2 cellular contexts compared by ENCODE assay signal in the genomic region with DNA sequence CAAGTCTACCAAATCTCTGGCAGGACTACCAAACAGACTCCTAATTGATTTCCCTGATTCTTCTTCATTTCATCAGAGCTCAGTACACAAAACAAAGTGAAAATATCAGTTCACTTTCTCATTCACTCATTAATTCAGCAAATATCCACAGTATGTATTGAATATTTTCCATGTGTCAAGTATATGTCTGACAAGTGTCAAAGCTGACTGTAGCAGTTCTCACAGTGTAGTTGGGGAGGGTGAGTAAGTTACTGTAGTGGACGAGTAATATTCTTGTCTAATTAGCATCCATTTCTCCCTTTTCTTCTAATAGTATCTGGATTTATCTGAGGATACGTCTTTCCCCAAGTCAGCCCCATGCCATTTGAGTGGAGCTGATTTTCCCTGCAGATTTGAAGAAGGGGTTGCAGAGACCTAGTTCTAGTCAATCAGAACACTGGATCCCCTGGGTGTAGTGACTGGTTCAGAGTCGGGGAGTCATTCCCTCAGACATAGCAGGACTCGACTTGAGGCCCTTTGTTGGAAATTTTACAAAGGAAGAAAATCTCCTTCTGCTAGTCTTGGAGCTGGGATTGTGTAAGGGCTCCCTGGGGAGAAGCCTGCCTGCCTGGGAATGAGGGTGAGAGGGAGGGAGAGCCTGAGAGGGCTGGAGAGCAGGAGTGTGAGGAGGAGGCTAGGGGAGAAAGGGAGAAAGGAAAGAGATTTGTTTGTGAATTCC.
A peak's percentile ranks its signal among the peaks of the same experiment; 100 is the strongest.
TF ChIP-seq lines count a peak whose summit lies in the region.

No MANE protein-coding gene starts in this region.

TF ChIP-seq in HEK293, 187 proteins besides CTCF, POLR2A, EP300 and RAD21:
- TF ChIP-seq ZNF169 (tag by site-specific recombination; IDR thresholded peaks at IDR 0.05) (no peak), ZBTB48 (tag by site-specific recombination; IDR thresholded peaks at IDR 0.05) (no peak), PRDM1 (tag by site-specific recombination; IDR thresholded peaks at IDR 0.05) (peak; percentile 47; the same call in 1 of the 2 replicates), ZIC2 (tag by site-specific recombination; IDR thresholded peaks at IDR 0.05) (peak; percentile 25; the same call in 1 of the 2 replicates)
- TF ChIP-seq, protein P1, sequence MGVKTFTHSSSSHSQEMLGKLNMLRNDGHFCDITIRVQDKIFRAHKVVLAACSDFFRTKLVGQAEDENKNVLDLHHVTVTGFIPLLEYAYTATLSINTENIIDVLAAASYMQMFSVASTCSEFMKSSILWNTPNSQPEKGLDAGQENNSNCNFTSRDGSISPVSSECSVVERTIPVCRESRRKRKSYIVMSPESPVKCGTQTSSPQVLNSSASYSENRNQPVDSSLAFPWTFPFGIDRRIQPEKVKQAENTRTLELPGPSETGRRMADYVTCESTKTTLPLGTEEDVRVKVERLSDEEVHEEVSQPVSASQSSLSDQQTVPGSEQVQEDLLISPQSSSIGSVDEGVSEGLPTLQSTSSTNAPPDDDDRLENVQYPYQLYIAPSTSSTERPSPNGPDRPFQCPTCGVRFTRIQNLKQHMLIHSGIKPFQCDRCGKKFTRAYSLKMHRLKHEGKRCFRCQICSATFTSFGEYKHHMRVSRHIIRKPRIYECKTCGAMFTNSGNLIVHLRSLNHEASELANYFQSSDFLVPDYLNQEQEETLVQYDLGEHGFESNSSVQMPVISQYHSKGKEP (tag by site-specific recombination; IDR thresholded peaks at IDR 0.05) = no peak

TF ChIP-seq in GM12878, 131 proteins besides CTCF, POLR2A, EP300 and RAD21:
- TF ChIP-seq NR2C2 (IDR thresholded peaks at IDR 0.05; ENCODE audit: borderline replicate concordance, control insufficient read depth, insufficient read length, low read depth) (no peak), POLR2AphosphoS2 (IDR thresholded peaks at IDR 0.05; ENCODE audit: low read depth, low read length) (no peak), FOS (IDR thresholded peaks at IDR 0.05; ENCODE audit: borderline replicate concordance, extremely low read depth, insufficient read length) (no peak), CEBPB (IDR thresholded peaks at IDR 0.05; ENCODE audit: borderline replicate concordance in 1 of 2, low read depth in 2 of 2, low read length in 2 of 2) (no peak), ZNF207 (IDR thresholded peaks at IDR 0.05; ENCODE audit: borderline replicate concordance) (no peak), NFIC (IDR thresholded peaks at IDR 0.05; ENCODE audit: low read depth, low read length) (no peak), TCF12 (IDR thresholded peaks at IDR 0.05; ENCODE audit: low read depth, low read length) (no peak), NRF1 (conservative IDR thresholded peaks at IDR 0.05; ENCODE audit: low read depth, low read length) (no peak), STAT3 (IDR thresholded peaks at IDR 0.05; ENCODE audit: low read depth, low read length) (no peak), CBFB (IDR thresholded peaks at IDR 0.05; ENCODE audit: low read depth) (no peak), RUNX3 (IDR thresholded peaks at IDR 0.05; ENCODE audit: low read length) (no peak), ZNF274 (IDR thresholded peaks at IDR 0.05; ENCODE audit: insufficient read depth, insufficient read length) (no peak), MTA3 (IDR thresholded peaks at IDR 0.05; ENCODE audit: borderline replicate concordance, low read length) (no peak), EZH2 (IDR thresholded peaks at IDR 0.05; ENCODE audit: borderline replicate concordance, control insufficient read depth, low read depth, low read length) (no peak), HDAC2 (IDR thresholded peaks at IDR 0.05) (no peak), NFXL1 (IDR thresholded peaks at IDR 0.05; ENCODE audit: borderline replicate concordance) (no peak), POU2F2 (IDR thresholded peaks at IDR 0.05; ENCODE audit: borderline replicate concordance, low read depth, low read length) (no peak)
- TF ChIP-seq, protein P2, sequence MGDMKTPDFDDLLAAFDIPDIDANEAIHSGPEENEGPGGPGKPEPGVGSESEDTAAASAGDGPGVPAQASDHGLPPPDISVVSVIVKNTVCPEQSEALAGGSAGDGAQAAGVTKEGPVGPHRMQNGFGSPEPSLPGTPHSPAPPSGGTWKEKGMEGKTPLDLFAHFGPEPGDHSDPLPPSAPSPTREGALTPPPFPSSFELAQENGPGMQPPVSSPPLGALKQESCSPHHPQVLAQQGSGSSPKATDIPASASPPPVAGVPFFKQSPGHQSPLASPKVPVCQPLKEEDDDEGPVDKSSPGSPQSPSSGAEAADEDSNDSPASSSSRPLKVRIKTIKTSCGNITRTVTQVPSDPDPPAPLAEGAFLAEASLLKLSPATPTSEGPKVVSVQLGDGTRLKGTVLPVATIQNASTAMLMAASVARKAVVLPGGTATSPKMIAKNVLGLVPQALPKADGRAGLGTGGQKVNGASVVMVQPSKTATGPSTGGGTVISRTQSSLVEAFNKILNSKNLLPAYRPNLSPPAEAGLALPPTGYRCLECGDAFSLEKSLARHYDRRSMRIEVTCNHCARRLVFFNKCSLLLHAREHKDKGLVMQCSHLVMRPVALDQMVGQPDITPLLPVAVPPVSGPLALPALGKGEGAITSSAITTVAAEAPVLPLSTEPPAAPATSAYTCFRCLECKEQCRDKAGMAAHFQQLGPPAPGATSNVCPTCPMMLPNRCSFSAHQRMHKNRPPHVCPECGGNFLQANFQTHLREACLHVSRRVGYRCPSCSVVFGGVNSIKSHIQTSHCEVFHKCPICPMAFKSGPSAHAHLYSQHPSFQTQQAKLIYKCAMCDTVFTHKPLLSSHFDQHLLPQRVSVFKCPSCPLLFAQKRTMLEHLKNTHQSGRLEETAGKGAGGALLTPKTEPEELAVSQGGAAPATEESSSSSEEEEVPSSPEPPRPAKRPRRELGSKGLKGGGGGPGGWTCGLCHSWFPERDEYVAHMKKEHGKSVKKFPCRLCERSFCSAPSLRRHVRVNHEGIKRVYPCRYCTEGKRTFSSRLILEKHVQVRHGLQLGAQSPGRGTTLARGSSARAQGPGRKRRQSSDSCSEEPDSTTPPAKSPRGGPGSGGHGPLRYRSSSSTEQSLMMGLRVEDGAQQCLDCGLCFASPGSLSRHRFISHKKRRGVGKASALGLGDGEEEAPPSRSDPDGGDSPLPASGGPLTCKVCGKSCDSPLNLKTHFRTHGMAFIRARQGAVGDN (IDR thresholded peaks at IDR 0.05) = no peak
- TF ChIP-seq, protein P3, sequence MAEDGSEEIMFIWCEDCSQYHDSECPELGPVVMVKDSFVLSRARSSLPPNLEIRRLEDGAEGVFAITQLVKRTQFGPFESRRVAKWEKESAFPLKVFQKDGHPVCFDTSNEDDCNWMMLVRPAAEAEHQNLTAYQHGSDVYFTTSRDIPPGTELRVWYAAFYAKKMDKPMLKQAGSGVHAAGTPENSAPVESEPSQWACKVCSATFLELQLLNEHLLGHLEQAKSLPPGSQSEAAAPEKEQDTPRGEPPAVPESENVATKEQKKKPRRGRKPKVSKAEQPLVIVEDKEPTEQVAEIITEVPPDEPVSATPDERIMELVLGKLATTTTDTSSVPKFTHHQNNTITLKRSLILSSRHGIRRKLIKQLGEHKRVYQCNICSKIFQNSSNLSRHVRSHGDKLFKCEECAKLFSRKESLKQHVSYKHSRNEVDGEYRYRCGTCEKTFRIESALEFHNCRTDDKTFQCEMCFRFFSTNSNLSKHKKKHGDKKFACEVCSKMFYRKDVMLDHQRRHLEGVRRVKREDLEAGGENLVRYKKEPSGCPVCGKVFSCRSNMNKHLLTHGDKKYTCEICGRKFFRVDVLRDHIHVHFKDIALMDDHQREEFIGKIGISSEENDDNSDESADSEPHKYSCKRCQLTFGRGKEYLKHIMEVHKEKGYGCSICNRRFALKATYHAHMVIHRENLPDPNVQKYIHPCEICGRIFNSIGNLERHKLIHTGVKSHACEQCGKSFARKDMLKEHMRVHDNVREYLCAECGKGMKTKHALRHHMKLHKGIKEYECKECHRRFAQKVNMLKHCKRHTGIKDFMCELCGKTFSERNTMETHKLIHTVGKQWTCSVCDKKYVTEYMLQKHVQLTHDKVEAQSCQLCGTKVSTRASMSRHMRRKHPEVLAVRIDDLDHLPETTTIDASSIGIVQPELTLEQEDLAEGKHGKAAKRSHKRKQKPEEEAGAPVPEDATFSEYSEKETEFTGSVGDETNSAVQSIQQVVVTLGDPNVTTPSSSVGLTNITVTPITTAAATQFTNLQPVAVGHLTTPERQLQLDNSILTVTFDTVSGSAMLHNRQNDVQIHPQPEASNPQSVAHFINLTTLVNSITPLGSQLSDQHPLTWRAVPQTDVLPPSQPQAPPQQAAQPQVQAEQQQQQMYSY (CRISPR knock-in tag; IDR thresholded peaks at IDR 0.05) = no peak
- TF ChIP-seq, protein P4, sequence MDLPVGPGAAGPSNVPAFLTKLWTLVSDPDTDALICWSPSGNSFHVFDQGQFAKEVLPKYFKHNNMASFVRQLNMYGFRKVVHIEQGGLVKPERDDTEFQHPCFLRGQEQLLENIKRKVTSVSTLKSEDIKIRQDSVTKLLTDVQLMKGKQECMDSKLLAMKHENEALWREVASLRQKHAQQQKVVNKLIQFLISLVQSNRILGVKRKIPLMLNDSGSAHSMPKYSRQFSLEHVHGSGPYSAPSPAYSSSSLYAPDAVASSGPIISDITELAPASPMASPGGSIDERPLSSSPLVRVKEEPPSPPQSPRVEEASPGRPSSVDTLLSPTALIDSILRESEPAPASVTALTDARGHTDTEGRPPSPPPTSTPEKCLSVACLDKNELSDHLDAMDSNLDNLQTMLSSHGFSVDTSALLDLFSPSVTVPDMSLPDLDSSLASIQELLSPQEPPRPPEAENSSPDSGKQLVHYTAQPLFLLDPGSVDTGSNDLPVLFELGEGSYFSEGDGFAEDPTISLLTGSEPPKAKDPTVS (IDR thresholded peaks at IDR 0.05; ENCODE audit: low read depth, low read length) = no peak
